Comparison of ENCODE assay signal across 8 cellular contexts in genomic region chr6:124960757-124961467, GRCh38. TPM values are rescaled to one million over a fixed set of nuclear protein-coding genes. Genes with fewer than 3 reads are reported as not detected.
DNase-seq lines count a peak whose midpoint lies in the region; ATAC-seq, FAIRE-seq and TF ChIP-seq lines count a peak whose summit lies in the region.

No MANE protein-coding gene starts in this region.

- intact Hi-C loops in adrenal gland (cut with DNase I) (loop anchor here in 1 of 2 donors (10.0 kb wide), 1 partner anchor 154 kb away; no protein-coding TSS in a partner anchor), kidney (cut with DNase I) (no loop called here)

- H3K9me3 Mint-ChIP-seq in T-helper 2 cell treated with Interferon-gamma antibody and Interleukin-4, amounts not matched to agents 5 μg/mL and 100 μg/mL, for 36 hours = no peaks in the 10 kb centered on the region
- peaks cover 4 to 7% of the 10 kb centered on the region in 2 donors for H3K9me3 Mint-ChIP-seq in stimulated activated naive CD8-positive, alpha-beta T cell treated with anti-CD3 and anti-CD28 coated beads, Interleukin-15, amount 100 ng/mL, for 72 hours

- H3K4me3 ChIP-seq in adrenal gland (peak overlapping the region in 1 of 4 donors; percentile 96), kidney (ENCODE audit: low read length in 2 of 2) (peak overlapping the region; percentile 62 to 79)

- peaks cover 10% of the 10 kb centered on the region for H3K4me1 Mint-ChIP-seq in T-helper 2 cell treated with Interferon-gamma antibody and Interleukin-4, amounts not matched to agents 5 μg/mL and 100 μg/mL, for 36 hours (ENCODE audit: low read depth)
- peaks cover 23% of the 10 kb centered on the region for H3K4me1 Mint-ChIP-seq in stimulated activated naive CD8-positive, alpha-beta T cell treated with anti-CD3 and anti-CD28 coated beads, Interleukin-15, amount 100 ng/mL, for 72 hours

- H3K27me3 Mint-ChIP-seq in T-helper 2 cell treated with Interferon-gamma antibody and Interleukin-4, amounts not matched to agents 5 μg/mL and 100 μg/mL, for 36 hours (ENCODE audit: low read depth) = peaks cover 54% of the 10 kb centered on the region
- H3K27me3 Mint-ChIP-seq in stimulated activated naive CD8-positive, alpha-beta T cell treated with anti-CD3 and anti-CD28 coated beads, Interleukin-15, amount 100 ng/mL, for 72 hours = peaks cover 93% of the 10 kb centered on the region

- no peak for DNase-seq in T-helper 2 cell treated with Interferon-gamma antibody and Interleukin-4, amounts not matched to agents 5 μg/mL and 100 μg/mL, for 36 hours (ENCODE audit: low spot score)
- DNase-seq in T-helper 2 cell = no peak
- DNase-seq in adrenal gland = no peak
- no peak for DNase-seq in kidney
- no peak for DNase-seq in stimulated activated naive CD8-positive, alpha-beta T cell treated with anti-CD3 and anti-CD28 coated beads, Interleukin-15, amount 100 ng/mL, for 72 hours
- no peak for DNase-seq in erythroblast (lab: John Stamatoyannopoulos, UW)
- no peak for DNase-seq in GM19238 (ENCODE audit: insufficient read length, low spot score)
- no peak for DNase-seq in urothelium cell line (ENCODE audit: low spot score)

- H3K4me1 ChIP-seq in adrenal gland (replicated peaks in 1 of 2) (peaks cover 16 to 22% of the 10 kb centered on the region in 2 donors), kidney (ENCODE audit: control insufficient read depth in 1 of 2, insufficient read depth in 1 of 2, low read depth in 1 of 2, low read length in 2 of 2) (peaks cover 0 to 4% of the 10 kb centered on the region in 2 donors)

- H3K9ac ChIP-seq in kidney (ENCODE audit: low read length in 2 of 2) = peak overlapping the region in 1 of 2 donors; percentile 77

- no peak for FAIRE-seq in kidney (lab: Jason Lieb, UNC)
- FAIRE-seq in urothelium cell line (lab: Jason Lieb, UNC) = no peak

- no peaks in the 10 kb centered on the region for H3K27me3 ChIP-seq in adrenal gland

- H3K9me3 ChIP-seq in adrenal gland (replicated peaks in 1 of 3) = no peaks in the 10 kb centered on the region
- H3K9me3 ChIP-seq in kidney (ENCODE audit: control insufficient read depth in 1 of 2, low read length in 2 of 2) = no peaks in the 10 kb centered on the region

- WGBS in adrenal gland, 4 donors = 68 to 71% (median 70%) methylated on average over 4 of the region's 4 CpGs

- peak overlapping the region; percentile 78 for H3K4me3 Mint-ChIP-seq in T-helper 2 cell treated with Interferon-gamma antibody and Interleukin-4, amounts not matched to agents 5 μg/mL and 100 μg/mL, for 36 hours
- peak overlapping the region; percentile 77 to 81 for H3K4me3 Mint-ChIP-seq in stimulated activated naive CD8-positive, alpha-beta T cell treated with anti-CD3 and anti-CD28 coated beads, Interleukin-15, amount 100 ng/mL, for 72 hours

- TF ChIP-seq POLR2A in adrenal gland (IDR thresholded peaks at IDR 0.05) (no peak), erythroblast (IDR thresholded peaks at IDR 0.05; ENCODE audit: low read length) (no peak)

- no peaks in the 10 kb centered on the region for H3K36me3 ChIP-seq in adrenal gland (replicated peaks in 1 of 2)
- H3K36me3 ChIP-seq in kidney (ENCODE audit: control insufficient read depth in 1 of 2, insufficient read depth in 2 of 2, low read length in 2 of 2) = no peaks in the 10 kb centered on the region

- no peak for ATAC-seq in stimulated activated naive CD8-positive, alpha-beta T cell treated with anti-CD3 and anti-CD28 coated beads, Interleukin-15, amount 100 ng/mL, for 72 hours

- H3K27ac Mint-ChIP-seq in T-helper 2 cell treated with Interferon-gamma antibody and Interleukin-4, amounts not matched to agents 5 μg/mL and 100 μg/mL, for 36 hours = no peak overlapping the region
- no peak overlapping the region for H3K27ac Mint-ChIP-seq in stimulated activated naive CD8-positive, alpha-beta T cell treated with anti-CD3 and anti-CD28 coated beads, Interleukin-15, amount 100 ng/mL, for 72 hours

- TF ChIP-seq CTCF in adrenal gland (IDR thresholded peaks at IDR 0.05) (no peak), kidney (IDR thresholded peaks at IDR 0.05; ENCODE audit: borderline replicate concordance, extremely low read depth, insufficient read depth) (no peak)

- no peaks in the 10 kb centered on the region for H3K36me3 Mint-ChIP-seq in T-helper 2 cell treated with Interferon-gamma antibody and Interleukin-4, amounts not matched to agents 5 μg/mL and 100 μg/mL, for 36 hours (ENCODE audit: low read depth)

- H3K27ac ChIP-seq in adrenal gland (peak overlapping the region in 3 of 5 donors; percentile 92 to 96 (median 95)), kidney (ENCODE audit: low read depth in 2 of 2, low read length in 2 of 2) (no peak overlapping the region)

RNA-seq across cellular contexts. Expression of gene RNF217, which starts 1.3 kb away (rescaled TPM):
- total RNA-seq in adrenal gland = 10 to 100 TPM in 6 of 8 donors, 1 to 10 TPM in 2; 7.1 to 23.0 (median 16.1) TPM
- 1 to 10 TPM; 5.6 to 10.0 (median 7.1) TPM for polyA plus RNA-seq in adrenal gland
- 18.7 TPM for total RNA-seq in kidney
- polyA plus RNA-seq in kidney (ENCODE audit: insufficient read depth, low read depth, low replicate concordance) = 3.1 TPM

Comparison
In these comparisons a context has a peak if more than half of its experiments do, and no peak if none do; other contexts are left out.
1. H3K27ac ChIP-seq: peak in adrenal gland (3 of 5); none in kidney (0 of 2).